Comparison of ENCODE assay signal across 10 cellular contexts in genomic region chr11:65903068-65903481, GRCh38. TPM values are rescaled to one million over a fixed set of nuclear protein-coding genes. Genes with fewer than 3 reads are reported as not detected.
DNase-seq lines count a peak whose midpoint lies in the region; ATAC-seq and TF ChIP-seq lines count a peak whose summit lies in the region.
"Had no signal": no experiment of that assay in that cellular context is flagged by ENCODE, and none has a peak within 500 bp of the region (broad histone marks: within the 10 kb centered on the region; RNA-seq: fewer than 3 reads in every experiment).

No MANE protein-coding gene starts in this region.

- peaks cover 9% of the 10 kb centered on the region for H3K23me2 ChIP-seq in H9 (ENCODE audit: insufficient read length, low read depth, low read length, poor library complexity, severe bottlenecking)

- H3K4me3 ChIP-seq in SK-N-SH (ENCODE audit: low read depth in 2 of 2, low read length in 1 of 2) (peak overlapping the region in 1 of 2 experiments; percentile 44; a peak in 1 of 4 replicates), fibroblast of pulmonary artery (replicated peaks; ENCODE audit: low read depth, low read length) (no peak overlapping the region)

- POLR2A ChIA-PET in SK-N-SH (lab: Yijun Ruan, JAX): no interaction called here

- H3K36me3 Mint-ChIP-seq in H9 (ENCODE audit: insufficient read depth in 1 of 3, low read depth in 3 of 3): no peaks in the 10 kb centered on the region

- H3K9me3 ChIP-seq in H9 (ENCODE audit: control insufficient read depth, low read depth, low read length) (no peaks in the 10 kb centered on the region), SK-N-SH (no peaks in the 10 kb centered on the region)

- CTCF ChIA-PET in SK-N-SH (lab: Yijun Ruan, JAX): interaction anchor here (1.1 to 4.1 kb wide), 3 partner anchors 14 to 85 kb away, joined by 3 to 35 read pairs (median 4); partner anchors contain the start of genes CCDC85B and FIBP

- H3K4me1 Mint-ChIP-seq in H9: peaks cover 14 to 17% of the 10 kb centered on the region in 2 experiments

- no peak overlapping the region for H3K18ac ChIP-seq in H9 (ENCODE audit: insufficient read length, low read depth, low read length)

- H4K91ac ChIP-seq in H9 (ENCODE audit: insufficient read length, low read depth, low read length): no peak overlapping the region

- no peak overlapping the region for H2BK15ac ChIP-seq in H9 (ENCODE audit: low read depth, low read length)

- no peak overlapping the region for H3K27ac Mint-ChIP-seq in H9
- H3K27ac Mint-ChIP-seq: B cell had no signal

- H2AFZ ChIP-seq in H9 (ENCODE audit: low read length): no peak overlapping the region
- H2AFZ ChIP-seq in SK-N-SH (ENCODE audit: low read depth): no peak overlapping the region

- H2AK5ac ChIP-seq in H9 (ENCODE audit: insufficient read length, low read length): no peak overlapping the region

- peak in 1 of 2 experiments; percentile 98; a peak in 2 of 4 replicates for TF ChIP-seq EP300 in SK-N-SH (IDR thresholded peaks at IDR 0.05; ENCODE audit: borderline replicate concordance in 1 of 2, low read depth in 1 of 2, low read length in 1 of 2)

- H2BK12ac ChIP-seq in H9 (ENCODE audit: insufficient read length, low read depth, low read length): no peak overlapping the region

- no peak overlapping the region for H2BK5ac ChIP-seq in H9 (ENCODE audit: insufficient read length, low read length)

- H3K14ac ChIP-seq in H9 (ENCODE audit: insufficient read depth, low read length): no peak overlapping the region

- H3K79me1 ChIP-seq in H9 (ENCODE audit: insufficient read depth, low read depth, low read length, poor library complexity, severe bottlenecking): no peaks in the 10 kb centered on the region

- no peak for ATAC-seq in GM18873 (IDR thresholded peaks at IDR 0.05; ENCODE audit: low FRiP score, unreplicated experiment)
- no peak for ATAC-seq in left cardiac atrium

- no peak for TF ChIP-seq RAD21 in SK-N-SH (IDR thresholded peaks at IDR 0.05; ENCODE audit: low read length)

- no peak overlapping the region for H2BK20ac ChIP-seq in H9 (ENCODE audit: low read depth, low read length, poor library complexity, severe bottlenecking)

- no peak overlapping the region for H2BK120ac ChIP-seq in H9 (ENCODE audit: low read depth, low read length, poor library complexity, severe bottlenecking)

- H3K9me3 Mint-ChIP-seq in H9: no peaks in the 10 kb centered on the region; a peak in 1 of 5 replicates

- H4K20me1 ChIP-seq in H9 (ENCODE audit: control insufficient read depth, insufficient read depth, insufficient read length) (no peaks in the 10 kb centered on the region), SK-N-SH (ENCODE audit: insufficient read depth) (peaks cover 10% of the 10 kb centered on the region)

- H3K4me1 ChIP-seq in H9 (ENCODE audit: insufficient read depth, low read length) (no peaks in the 10 kb centered on the region), SK-N-SH (ENCODE audit: control insufficient read depth in 1 of 2, insufficient read depth in 2 of 2, low read depth in 1 of 2, low read length in 1 of 2) (peaks cover 0 to 30% of the 10 kb centered on the region in 2 experiments; a peak in 3 of 4 replicates)

- H3K79me2 ChIP-seq in H9 (ENCODE audit: insufficient read depth, low read length): no peaks in the 10 kb centered on the region
- H3K79me2 ChIP-seq in SK-N-SH (ENCODE audit: insufficient read depth): peaks cover 59% of the 10 kb centered on the region

- no peaks in the 10 kb centered on the region for H3K9me2 ChIP-seq in SK-N-SH

- H3F3A ChIP-seq in SK-N-SH (replicated peaks; ENCODE audit: insufficient read depth): peaks cover 46% of the 10 kb centered on the region

- H3K27me3 Mint-ChIP-seq in H9 (ENCODE audit: low read depth): peaks cover 88% of the 10 kb centered on the region

- H3K4me2 ChIP-seq in H9 (ENCODE audit: insufficient read depth, insufficient read length, low read length) (no peak overlapping the region), SK-N-SH (peak overlapping the region; percentile 75)

- H3K56ac ChIP-seq in H9 (ENCODE audit: insufficient read length, low read depth, low read length): no peak overlapping the region

- no peak overlapping the region for H4K5ac ChIP-seq in H9 (ENCODE audit: insufficient read length, low read depth, low read length)

- peak; percentile 97 for DNase-seq in A172 (ENCODE audit: low spot score)
- peak; percentile 70 for DNase-seq in H9
- no peak for DNase-seq in SK-N-SH
- peak; percentile 62 for DNase-seq in fibroblast of pulmonary artery (ENCODE audit: low read depth)
- no peak for DNase-seq in NCI-H2081 (lab: John Stamatoyannopoulos, UW)
- DNase-seq in activated CD4-positive, alpha-beta T cell treated with anti-CD3 and anti-CD28 coated beads for 48 hours: no peak
- DNase-seq in left cardiac atrium: no peak
- DNase-seq: cerebellar nuclear complex had no signal

- H4K8ac ChIP-seq in H9 (replicated peaks; ENCODE audit: insufficient read length, low read depth, low read length): no peak overlapping the region

- no peak overlapping the region for H3K4ac ChIP-seq in H9 (ENCODE audit: low read depth, low read length)

- H3K4me3 Mint-ChIP-seq in H9: no peak overlapping the region; a peak in 1 of 5 replicates
- H3K4me3 Mint-ChIP-seq: B cell had no signal

- H3K23ac ChIP-seq in H9 (ENCODE audit: insufficient read length, low read depth, low read length): no peak overlapping the region

- intact Hi-C loops in left cardiac atrium (cut with DNase I): no loop called here

- H3K27me3 ChIP-seq in H9 (ENCODE audit: insufficient read depth, low read length) (peaks cover 17% of the 10 kb centered on the region; the same call in 1 of the 2 replicates), SK-N-SH (ENCODE audit: insufficient read depth) (no peaks in the 10 kb centered on the region)

- peaks cover 0 to 7% of the 10 kb centered on the region in 2 experiments for H3K36me3 ChIP-seq in SK-N-SH (replicated peaks in 1 of 2; ENCODE audit: control insufficient read depth in 1 of 2, insufficient read depth in 2 of 2, low read length in 1 of 2)

- no CpG with 5 or more reads among the region's 5 CpGs for WGBS in H9 (ENCODE audit: extremely low coverage, insufficient read length, low lambda C conversion rate)
- 12% methylated on average over 4 of the region's 5 CpGs for WGBS in SK-N-SH (ENCODE audit: low lambda C conversion rate)

- no peak overlapping the region for H3K27ac ChIP-seq in H9 (ENCODE audit: insufficient read length, low read depth, low read length)
- peak overlapping the region in 1 of 2 experiments; percentile 95; a peak in 2 of 4 replicates for H3K27ac ChIP-seq in SK-N-SH (ENCODE audit: low read depth in 2 of 2, low read length in 1 of 2)

- no peak for TF ChIP-seq CTCF in H9 (conservative IDR thresholded peaks at IDR 0.05)
- no peak for TF ChIP-seq CTCF in SK-N-SH (IDR thresholded peaks at IDR 0.05)
- no peak for TF ChIP-seq CTCF in fibroblast of pulmonary artery (IDR thresholded peaks at IDR 0.05; ENCODE audit: low read length, missing control alignments)

- H3K9ac ChIP-seq in H9 (ENCODE audit: extremely low read depth, insufficient read length, low read length) (no peak overlapping the region), SK-N-SH (peak overlapping the region; percentile 70)

- no peak overlapping the region for H3T11ph ChIP-seq in H9 (ENCODE audit: low read length)

TF ChIP-seq in SK-N-SH, 30 proteins besides CTCF, POLR2A, EP300 and RAD21 (continues in another document):
- no peak for TF ChIP-seq RFX5 (IDR thresholded peaks at IDR 0.05; ENCODE audit: low read length)
- TF ChIP-seq FOXM1 (IDR thresholded peaks at IDR 0.05; ENCODE audit: low read depth): peak; percentile 96
- TF ChIP-seq MAX (IDR thresholded peaks at IDR 0.05; ENCODE audit: low read depth): peak; percentile 69
- TF ChIP-seq RXRA (IDR thresholded peaks at IDR 0.05; ENCODE audit: borderline replicate concordance, low read depth): peak; percentile 92
- peak; percentile 88 for TF ChIP-seq TCF12 (IDR thresholded peaks at IDR 0.05)
- no peak for TF ChIP-seq EZH2phosphoT487 (IDR thresholded peaks at IDR 0.05; ENCODE audit: borderline replicate concordance, low read depth)

RNA-seq across cellular contexts. Expression of gene FOSL1, which starts 2.9 kb away (rescaled TPM):
- 71.3 and 109 TPM in 2 replicates for total RNA-seq in A172 (2014; rRNA removed; shearing (Covaris generic))
- total RNA-seq in H9 (2021) (33.7 and 36.1 TPM in 2 replicates), left cardiac atrium (10 to 100 TPM in 1 of 2 donors, 1 to 10 TPM in 1; 1.3 to 11.1 TPM)
- 17.9 and 30.1 TPM in 2 replicates for polyA plus RNA-seq in SK-N-SH (2012; rRNA removed)
- polyA plus RNA-seq in SK-N-SH (2012; cell fraction: cytosol; rRNA removed): 18.1 and 21.6 TPM in 2 replicates
- 28.3 and 39.9 TPM in 2 replicates for polyA plus RNA-seq in SK-N-SH (2012; cell fraction: nucleus; rRNA removed)
- total RNA-seq: B cell had no signal

RNA-seq across cellular contexts. Expression of gene CCDC85B, which starts 12.6 kb away (rescaled TPM):
- 27.3 and 28.0 TPM in 2 replicates for total RNA-seq in A172 (2014; rRNA removed; shearing (Covaris generic))
- total RNA-seq in H9 (2021) (23.3 and 23.4 TPM in 2 replicates), left cardiac atrium (10 to 100 TPM; 45.8 to 63.5 TPM)
- 34.2 and 52.8 TPM in 2 replicates for polyA plus RNA-seq in SK-N-SH (2012; rRNA removed)
- 31.2 and 38.6 TPM in 2 replicates for polyA plus RNA-seq in SK-N-SH (2012; cell fraction: cytosol; rRNA removed)
- polyA plus RNA-seq in SK-N-SH (2012; cell fraction: nucleus; rRNA removed): 19.2 and 56.3 TPM in 2 replicates

RNA-seq across cellular contexts. Expression of gene FIBP, which starts 14.8 kb away (rescaled TPM):
- total RNA-seq in A172 (2014; rRNA removed; shearing (Covaris generic)): 131 and 171 TPM in 2 replicates
- total RNA-seq in H9 (2021): 86.8 and 87.0 TPM in 2 replicates
- 159 and 190 TPM in 2 replicates for polyA plus RNA-seq in SK-N-SH (2012; rRNA removed)
- polyA plus RNA-seq in SK-N-SH (2012; cell fraction: cytosol; rRNA removed): 120 and 135 TPM in 2 replicates
- polyA plus RNA-seq in SK-N-SH (2012; cell fraction: nucleus; rRNA removed): 194 and 217 TPM in 2 replicates
- total RNA-seq in left cardiac atrium: 10 to 100 TPM; 37.8 to 44.3 TPM

RNA-seq across cellular contexts. Expression of gene C11orf68, which starts 15.8 kb away (rescaled TPM):
- total RNA-seq in A172 (2014; rRNA removed; shearing (Covaris generic)): 22.2 and 27.3 TPM in 2 replicates
- total RNA-seq in H9 (2021) (14.0 and 15.7 TPM in 2 replicates), left cardiac atrium (10 to 100 TPM; 29.9 to 31.8 TPM)
- 54.4 and 65.3 TPM in 2 replicates for polyA plus RNA-seq in SK-N-SH (2012; rRNA removed)
- polyA plus RNA-seq in SK-N-SH (2012; cell fraction: cytosol; rRNA removed): 23.7 and 37.0 TPM in 2 replicates
- 54.3 and 73.9 TPM in 2 replicates for polyA plus RNA-seq in SK-N-SH (2012; cell fraction: nucleus; rRNA removed)

RNA-seq across cellular contexts. Expression of gene DRAP1, which starts 16.2 kb away (rescaled TPM):
- 259 and 262 TPM in 2 replicates for total RNA-seq in A172 (2014; rRNA removed; shearing (Covaris generic))
- 101 and 105 TPM in 2 replicates for total RNA-seq in H9 (2021)
- 309 and 464 TPM in 2 replicates for polyA plus RNA-seq in SK-N-SH (2012; rRNA removed)
- 339 and 481 TPM in 2 replicates for polyA plus RNA-seq in SK-N-SH (2012; cell fraction: cytosol; rRNA removed)
- 288 and 476 TPM in 2 replicates for polyA plus RNA-seq in SK-N-SH (2012; cell fraction: nucleus; rRNA removed)
- 10 to 100 TPM; 80.6 to 86.8 TPM for total RNA-seq in left cardiac atrium

Comparison
In these comparisons a context has a peak if more than half of its experiments do, and no peak if none do; other contexts are left out.
1. DNase-seq: peak in A172 (single experiment), H9 (single experiment) and fibroblast of pulmonary artery (single experiment); none in SK-N-SH (single experiment), NCI-H2081 (0 of 2), activated CD4-positive, alpha-beta T cell treated with anti-CD3 and anti-CD28 coated beads for 48 hours (single experiment) and left cardiac atrium (single experiment).